ENCODE assay signal across 8 cellular contexts in the genomic region with DNA sequence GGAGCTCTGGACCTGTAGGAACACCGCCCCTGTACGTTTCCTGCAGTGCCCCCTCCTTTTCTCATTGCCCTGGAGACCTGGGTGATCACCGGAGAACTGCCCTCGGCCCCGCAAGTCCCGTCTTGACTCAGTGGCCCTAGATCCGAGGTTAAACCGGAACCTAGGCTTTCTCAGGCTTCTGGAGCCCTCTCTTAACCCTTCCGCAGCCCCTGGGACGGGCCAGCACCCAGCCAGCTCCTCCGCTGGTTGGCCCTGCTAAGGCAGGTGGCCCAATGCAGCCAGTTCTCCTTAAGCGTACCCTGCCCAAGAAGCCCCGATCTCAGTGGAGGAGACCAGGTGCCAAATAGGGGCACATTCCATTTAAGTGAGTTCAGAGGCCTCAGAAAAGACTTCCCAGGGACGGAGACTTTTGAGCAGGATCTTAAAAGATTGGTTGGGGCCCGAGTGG. TPM values are rescaled to one million over a fixed set of nuclear protein-coding genes. Genes with fewer than 3 reads are reported as not detected.
DNase-seq lines count a peak whose midpoint lies in the region; ATAC-seq and TF ChIP-seq lines count a peak whose summit lies in the region.

No MANE protein-coding gene starts in this region.

- peak; percentile 25 for ATAC-seq in GM19023 (IDR thresholded peaks at IDR 0.05; ENCODE audit: unreplicated experiment)
- ATAC-seq in GM18858 (IDR thresholded peaks at IDR 0.05; ENCODE audit: unreplicated experiment): no peak

- peak; percentile 23 for DNase-seq in HT1080 (ENCODE audit: low read depth)
- peak; percentile 7 for DNase-seq in activated T-helper 1 cell treated with Interleukin-2 at 50 U/mL for 16 hours (ENCODE audit: low read depth)
- peak in 1 of 2 donors; percentile 47 for DNase-seq in foreskin fibroblast
- DNase-seq in neuronal stem cell (ENCODE audit: low spot score): peak; percentile 33
- DNase-seq in uterus: peak; percentile 60 to 66

- peak overlapping the region; percentile 96 for H3K23ac ChIP-seq in neuronal stem cell (ENCODE audit: low read depth, low read length, poor library complexity)

- TF ChIP-seq CTCF in foreskin fibroblast (IDR thresholded peaks at IDR 0.05; ENCODE audit: low read depth, low read length) (no peak), uterus (IDR thresholded peaks at IDR 0.05) (no peak)

- H2AFZ ChIP-seq in ACC112 (ENCODE audit: low read length, unreplicated experiment) (peak overlapping the region; percentile 98), neuronal stem cell (ENCODE audit: low read length) (peak overlapping the region; percentile 87)

- H3K9me3 ChIP-seq in neuronal stem cell (replicated peaks in 1 of 2; ENCODE audit: control insufficient read depth in 2 of 2, insufficient read depth in 1 of 2, low read depth in 1 of 2, low read length in 2 of 2) (no peaks in the 10 kb centered on the region), uterus (no peaks in the 10 kb centered on the region)

- H2BK12ac ChIP-seq in neuronal stem cell (ENCODE audit: low read length): no peak overlapping the region

- H4K8ac ChIP-seq in neuronal stem cell (ENCODE audit: low read depth, low read length): no peak overlapping the region

- H3K27me3 ChIP-seq in ACC112 (ENCODE audit: insufficient read depth, low read length): no peaks in the 10 kb centered on the region
- H3K27me3 ChIP-seq in neuronal stem cell (ENCODE audit: control insufficient read depth in 3 of 3, insufficient read depth in 3 of 3, low read depth in 1 of 3, low read length in 3 of 3): peaks cover 0 to 29% (median 0%) of the 10 kb centered on the region in 3 experiments
- H3K27me3 ChIP-seq in uterus: no peaks in the 10 kb centered on the region

- no peak overlapping the region for H2BK15ac ChIP-seq in neuronal stem cell (ENCODE audit: low read length)

- H2BK120ac ChIP-seq in neuronal stem cell (ENCODE audit: low read depth, low read length): no peak overlapping the region

- peak overlapping the region; percentile 91 for H3K9ac ChIP-seq in neuronal stem cell (ENCODE audit: low read depth, low read length, poor library complexity)

- no peak overlapping the region for H3K4ac ChIP-seq in neuronal stem cell (ENCODE audit: low read length)

- TF ChIP-seq POLR2A in uterus (IDR thresholded peaks at IDR 0.05): peak in 1 of 2 donors; percentile 27

- peak overlapping the region; percentile 78 for H2BK5ac ChIP-seq in neuronal stem cell (ENCODE audit: low read length)

- H3K4me1 ChIP-seq in ACC112 (ENCODE audit: control insufficient read depth, insufficient read depth, low read length, unreplicated experiment) (peaks cover 12% of the 10 kb centered on the region), neuronal stem cell (ENCODE audit: control insufficient read depth in 2 of 2, insufficient read depth in 1 of 2, low read depth in 1 of 2, low read length in 2 of 2) (peaks cover 0 to 3% of the 10 kb centered on the region in 2 donors), uterus (no peaks in the 10 kb centered on the region)

- no peak overlapping the region for H3K14ac ChIP-seq in neuronal stem cell (ENCODE audit: low read length)

- peak overlapping the region; percentile 98 for H3K18ac ChIP-seq in neuronal stem cell (ENCODE audit: low read length)

- peaks cover 2% of the 10 kb centered on the region for H3K79me1 ChIP-seq in neuronal stem cell (ENCODE audit: low read depth, low read length)

- H3K4me2 ChIP-seq in neuronal stem cell (ENCODE audit: insufficient read depth, low read length, poor library complexity, severe bottlenecking): peak overlapping the region; percentile 66

- intact Hi-C loops in uterus (cut with DNase I; ENCODE audit: low total_unique reads): no loop called here

- H3K4me3 ChIP-seq in ACC112 (ENCODE audit: low read depth, low read length) (peak overlapping the region; percentile 89), foreskin fibroblast (ENCODE audit: low read depth in 1 of 2, low read length in 2 of 2) (peak overlapping the region; percentile 69 to 70), neuronal stem cell (ENCODE audit: low read length in 2 of 2) (peak overlapping the region; percentile 49 to 98), uterus (peak overlapping the region; percentile 68 to 74)

- no peaks in the 10 kb centered on the region for H3K79me2 ChIP-seq in ACC112 (ENCODE audit: control insufficient read depth, insufficient read depth, low read length, unreplicated experiment)

- WGBS in neuronal stem cell (ENCODE audit: extremely low coverage in 2 of 2, insufficient read length in 2 of 2, insufficient replicate concordance in 1 of 2), 2 donors: no CpG with 5 or more reads among the region's 15 CpGs

- H3K36me3 ChIP-seq in ACC112 (ENCODE audit: insufficient read depth, low read length) (no peaks in the 10 kb centered on the region), neuronal stem cell (replicated peaks in 1 of 2; ENCODE audit: control insufficient read depth in 2 of 2, insufficient read depth in 2 of 2, low read length in 2 of 2) (no peaks in the 10 kb centered on the region), uterus (no peaks in the 10 kb centered on the region)

- peak overlapping the region; percentile 46; the same call in 1 of the 2 replicates for H3K27ac ChIP-seq in ACC112 (ENCODE audit: low read depth, low read length)
- H3K27ac ChIP-seq in neuronal stem cell (replicated peaks; ENCODE audit: low read length): peak overlapping the region; percentile 68
- peak overlapping the region; percentile 95 to 96 for H3K27ac ChIP-seq in uterus

- H2AK5ac ChIP-seq in neuronal stem cell (ENCODE audit: low read depth, low read length): no peak overlapping the region

- no peak overlapping the region for H4K91ac ChIP-seq in neuronal stem cell (ENCODE audit: low read depth, low read length, poor library complexity)

RNA-seq across cellular contexts. Expression of a gene that starts 0.8 kb away (rescaled TPM):
- total RNA-seq in HT1080 (2014; rRNA removed; shearing (Covaris generic)): 11.0 and 11.3 TPM in 2 replicates
- polyA plus RNA-seq in HT1080 (2015; cell fraction: cytosol; rRNA removed): 11.6 and 12.6 TPM in 2 replicates
- 15.9 and 19.0 TPM in 2 replicates for polyA plus RNA-seq in HT1080 (2015; cell fraction: nucleus; rRNA removed)
- 13.2 TPM for polyA plus RNA-seq in neuronal stem cell (2013, experiment 1 of 2)
- 12.7 TPM for polyA plus RNA-seq in neuronal stem cell (2013, experiment 2 of 2)
- total RNA-seq in uterus: 10 to 100 TPM in 3 of 4 donors, 1 to 10 TPM in 1; 5.1 to 23.5 (median 16.8) TPM

RNA-seq across cellular contexts. Expression of a gene that starts 16.0 kb away (rescaled TPM):
- not detected in 2 replicates for total RNA-seq in HT1080 (2014; rRNA removed; shearing (Covaris generic))
- not detected in 2 replicates for polyA plus RNA-seq in HT1080 (2015; cell fraction: cytosol; rRNA removed)
- polyA plus RNA-seq in HT1080 (2015; cell fraction: nucleus; rRNA removed): not detected in 2 replicates
- not detected for polyA plus RNA-seq in neuronal stem cell (2013, experiment 1 of 2)
- polyA plus RNA-seq in neuronal stem cell (2013, experiment 2 of 2): 0.08 TPM
- total RNA-seq in uterus: under 1 TPM in 2 of 4 donors, not detected in 2; under 0.01 to 0.41 TPM

RNA-seq across cellular contexts. Expression of a gene that starts 20.4 kb away (rescaled TPM):
- not detected in 2 replicates for total RNA-seq in HT1080 (2014; rRNA removed; shearing (Covaris generic))
- polyA plus RNA-seq in HT1080 (2015; cell fraction: cytosol; rRNA removed): 0.06 and 0.15 TPM in 2 replicates
- polyA plus RNA-seq in HT1080 (2015; cell fraction: nucleus; rRNA removed): 0.40 and 0.50 TPM in 2 replicates
- polyA plus RNA-seq in neuronal stem cell (2013, experiment 1 of 2): 0.31 TPM
- 0.36 TPM for polyA plus RNA-seq in neuronal stem cell (2013, experiment 2 of 2)
- 1 to 10 TPM in 1 of 4 donors, under 1 TPM in 1, not detected in 2; 0.55 to 2.7 TPM for total RNA-seq in uterus

RNA-seq across cellular contexts. Expression of a gene that starts 36.8 kb away (rescaled TPM):
- 9.3 and 12.0 TPM in 2 replicates for total RNA-seq in HT1080 (2014; rRNA removed; shearing (Covaris generic))
- 11.4 and 15.4 TPM in 2 replicates for polyA plus RNA-seq in HT1080 (2015; cell fraction: cytosol; rRNA removed)
- polyA plus RNA-seq in HT1080 (2015; cell fraction: nucleus; rRNA removed): 13.1 and 14.8 TPM in 2 replicates
- polyA plus RNA-seq in neuronal stem cell (2013, experiment 1 of 2): 10.7 TPM
- polyA plus RNA-seq in neuronal stem cell (2013, experiment 2 of 2): 11.0 TPM
- 10 to 100 TPM in 3 of 4 donors, 1 to 10 TPM in 1; 10.0 to 39.9 (median 13.0) TPM for total RNA-seq in uterus

RNA-seq across cellular contexts. Expression of a gene that starts 47.9 kb away (rescaled TPM):
- 17.9 and 18.2 TPM in 2 replicates for total RNA-seq in HT1080 (2014; rRNA removed; shearing (Covaris generic))
- 9.3 and 10.1 TPM in 2 replicates for polyA plus RNA-seq in HT1080 (2015; cell fraction: cytosol; rRNA removed)
- 44.6 and 47.3 TPM in 2 replicates for polyA plus RNA-seq in HT1080 (2015; cell fraction: nucleus; rRNA removed)
- polyA plus RNA-seq in neuronal stem cell (2013, experiment 1 of 2): 22.9 TPM
- polyA plus RNA-seq in neuronal stem cell (2013, experiment 2 of 2): 22.7 TPM
- 10 to 100 TPM; 13.5 to 27.6 (median 15.4) TPM for total RNA-seq in uterus
